Comparison of ENCODE assay signal across 1 cellular context in the genomic region with DNA sequence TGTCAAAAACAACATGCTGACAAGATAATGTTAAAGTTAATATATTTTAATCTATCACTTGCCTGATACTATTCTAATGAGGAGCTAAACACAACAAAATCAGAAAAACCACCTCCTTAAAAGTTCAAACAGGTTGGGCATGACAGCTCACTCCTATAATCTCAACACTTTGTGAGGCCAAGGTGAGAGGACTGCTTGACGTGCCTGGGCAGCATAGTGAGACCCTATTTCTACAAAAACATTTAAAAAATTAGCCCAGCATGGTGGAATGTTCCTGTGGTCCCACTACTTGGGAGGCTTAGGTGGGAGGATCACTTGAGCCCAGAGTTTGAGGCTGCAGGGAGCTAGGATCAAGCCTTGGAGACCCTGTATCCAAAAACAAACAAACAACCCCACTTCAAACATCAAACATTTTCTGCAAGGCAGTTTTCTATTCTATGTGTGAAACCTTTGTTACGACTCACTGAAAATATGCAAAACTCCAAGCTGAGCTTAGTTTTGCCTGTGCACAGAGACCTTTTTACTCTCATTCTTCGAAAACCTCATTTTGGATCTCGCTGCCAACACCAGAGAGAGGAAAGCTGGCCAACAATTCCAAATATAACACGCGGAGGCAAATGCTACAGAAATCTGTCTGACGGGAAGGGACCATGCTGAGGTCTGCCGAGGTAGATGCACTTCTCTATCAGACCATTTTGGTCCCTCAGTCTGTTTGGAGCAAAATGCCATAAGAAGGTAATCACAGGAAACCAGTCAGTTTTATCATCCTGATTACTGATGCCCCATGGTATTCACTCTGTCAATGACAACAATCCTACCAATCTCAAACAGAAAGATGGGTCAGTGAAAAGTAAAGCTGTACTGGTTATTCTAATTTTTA.
TF ChIP-seq lines count a peak whose summit lies in the region.

No MANE protein-coding gene starts in this region.

TF ChIP-seq in K562, 482 proteins besides CTCF, POLR2A, EP300 and RAD21 (continued from another document):
- peak; percentile 26 for TF ChIP-seq RBM25 (IDR thresholded peaks at IDR 0.05; ENCODE audit: low read depth, low read length, severe bottlenecking)
